In the genomic region with DNA sequence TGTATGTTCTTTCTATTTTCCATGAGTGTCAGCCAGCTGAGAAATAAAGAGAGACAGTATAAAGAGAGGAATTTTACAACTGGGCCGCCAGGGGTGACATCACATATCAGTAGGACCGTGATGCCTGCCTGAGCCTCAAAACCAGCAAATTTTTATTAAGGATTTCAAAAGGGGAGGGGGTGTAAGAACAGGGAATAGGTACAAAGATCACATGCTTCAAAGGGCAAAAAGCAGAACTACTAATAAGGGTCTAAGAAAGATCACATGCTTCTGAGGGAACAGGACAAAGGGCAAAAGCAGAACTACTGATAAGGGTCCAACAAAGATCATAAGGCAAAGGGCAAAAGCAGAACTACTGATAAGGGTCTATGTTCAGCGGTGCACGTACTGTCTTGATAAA, we compare ENCODE assay signal across 14 cellular contexts. TPM values are rescaled to one million over a fixed set of nuclear protein-coding genes. Genes with fewer than 3 reads are reported as not detected.
"Had no signal": no experiment of that assay in that cellular context is flagged by ENCODE, and none has a peak within 500 bp of the region (broad histone marks: within the 10 kb centered on the region; RNA-seq: fewer than 3 reads in every experiment).

No MANE protein-coding gene starts in this region.

RNA-seq across cellular contexts. Expression of a gene that starts 47.3 kb away (rescaled TPM):
- total RNA-seq: stomach, suprapubic skin, temporal lobe, thoracic aorta, thyroid gland, tibial nerve, ureter, urinary bladder, uterus, vagina had no signal
- polyA plus RNA-seq: stomach, urinary bladder had no signal

RNA-seq across cellular contexts. Expression of a gene that starts 58.9 kb away (rescaled TPM):
- total RNA-seq: stomach, subcutaneous adipose tissue, temporal lobe, thoracic aorta, thyroid gland, tibial nerve, transverse colon, upper lobe of left lung, upper lobe of right lung, ureter, urinary bladder, uterus, vagina had no signal
- polyA plus RNA-seq: stomach had no signal
